In the genomic region with DNA sequence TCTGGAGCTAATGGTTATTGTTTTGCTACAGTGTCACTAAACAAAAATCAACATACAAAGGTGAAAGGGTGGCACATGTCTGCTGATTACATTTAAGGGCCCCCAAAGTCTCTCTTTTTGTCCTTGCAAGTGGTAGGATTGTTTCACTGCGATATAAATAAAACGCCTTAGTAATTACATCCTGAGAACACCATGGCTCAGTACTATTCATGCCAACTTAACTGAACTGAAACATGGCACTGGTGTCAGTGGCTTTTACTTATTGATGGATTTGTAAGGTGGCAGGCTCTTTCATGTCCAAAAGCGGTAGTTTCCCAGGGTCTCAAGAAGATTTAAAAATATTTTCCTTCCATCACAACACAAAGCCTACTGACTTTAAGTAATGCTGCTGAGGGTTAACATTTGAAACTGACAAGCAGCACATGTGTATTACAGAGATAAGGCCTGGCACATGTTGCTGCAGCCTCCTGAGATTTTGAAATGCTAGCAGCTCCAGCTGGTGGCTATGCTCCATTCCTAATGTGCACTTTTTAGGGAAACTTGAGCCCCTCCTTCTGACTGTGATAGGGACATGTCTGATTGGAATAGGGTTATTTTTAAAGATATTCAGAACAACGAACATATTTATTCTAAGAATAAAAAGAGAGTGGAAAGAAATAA, we compare ENCODE assay signal across 19 cellular contexts.
DNase-seq lines count a peak whose midpoint lies in the region; ATAC-seq and TF ChIP-seq lines count a peak whose summit lies in the region.
"Had no signal": no experiment of that assay in that cellular context is flagged by ENCODE, and none has a peak within 500 bp of the region (broad histone marks: within the 10 kb centered on the region; RNA-seq: fewer than 3 reads in every experiment).

No MANE protein-coding gene starts in this region.

- 67% methylated on average over 4 of the region's 4 CpGs for WGBS in hepatocyte (ENCODE audit: low lambda C conversion rate, missing lambda C conversion rate)
- WGBS in testis, 2 donors: 50 to 51% methylated on average over 4 of the region's 4 CpGs

- no peak overlapping the region for H3K4me2 ChIP-seq in hepatocyte

- H3K9me2 ChIP-seq in hepatocyte (replicated peaks; ENCODE audit: insufficient read depth): no peaks in the 10 kb centered on the region

- no peak for ATAC-seq in GM21786 (IDR thresholded peaks at IDR 0.05; ENCODE audit: unreplicated experiment)
- ATAC-seq in stimulated activated effector memory CD8-positive, alpha-beta T cell treated with anti-CD3 and anti-CD28 coated beads, Interleukin-12 subunit alpha, Interleukin-12 subunit beta, amount 100 ng/mL, for 72 hours: no peak
- ATAC-seq: activated CD8-positive, alpha-beta memory T cell treated with anti-CD3 and anti-CD28 coated beads, Interleukin-2, amount 10 ng/mL, durations not matched to agents 7 days and 5 days; activated naive CD4-positive, alpha-beta T cell treated with anti-CD3 and anti-CD28 coated beads, Interleukin-2, amount 50 U/mL, for 72 hours had no signal

- H3K4me1 ChIP-seq in hepatocyte (ENCODE audit: insufficient read depth) (no peaks in the 10 kb centered on the region), testis (no peaks in the 10 kb centered on the region)
- H3K4me1 ChIP-seq: esophagus muscularis mucosa had no signal

- peak overlapping the region in 4 of 5 experiments; percentile 15 to 77 (median 35) for H3K27ac Mint-ChIP-seq in brain
- H3K27ac Mint-ChIP-seq in stimulated activated effector memory CD8-positive, alpha-beta T cell treated with anti-CD3 and anti-CD28 coated beads, Interleukin-12 subunit alpha, Interleukin-12 subunit beta, amount 100 ng/mL, for 72 hours: no peak overlapping the region
- H3K27ac Mint-ChIP-seq: activated CD8-positive, alpha-beta memory T cell treated with anti-CD3 and anti-CD28 coated beads, Interleukin-2, amount 10 ng/mL, durations not matched to agents 7 days and 5 days; activated naive CD4-positive, alpha-beta T cell treated with anti-CD3 and anti-CD28 coated beads, Interleukin-2, amount 50 U/mL, for 72 hours; immature natural killer cell; nephron progenitor cell had no signal

- TF ChIP-seq CTCF in brain (conservative IDR thresholded peaks at IDR 0.05) (peak in 1 of 2 experiments; percentile 42), hepatocyte (IDR thresholded peaks at IDR 0.05; ENCODE audit: poor library complexity) (peak; percentile 45), testis (IDR thresholded peaks at IDR 0.05) (no peak)

- H3K9me3 ChIP-seq in hepatocyte (ENCODE audit: low read depth) (no peaks in the 10 kb centered on the region), testis (no peaks in the 10 kb centered on the region)

- H3K36me3 Mint-ChIP-seq in brain: peaks cover 16% of the 10 kb centered on the region
- no peaks in the 10 kb centered on the region for H3K36me3 Mint-ChIP-seq in stimulated activated effector memory CD8-positive, alpha-beta T cell treated with anti-CD3 and anti-CD28 coated beads, Interleukin-12 subunit alpha, Interleukin-12 subunit beta, amount 100 ng/mL, for 72 hours
- H3K36me3 Mint-ChIP-seq: activated naive CD4-positive, alpha-beta T cell treated with anti-CD3 and anti-CD28 coated beads, Interleukin-2, amount 50 U/mL, for 72 hours had no signal

- no peaks in the 10 kb centered on the region for H3K27me3 ChIP-seq in hepatocyte
- no peaks in the 10 kb centered on the region for H3K27me3 ChIP-seq in testis
- H3K27me3 ChIP-seq: esophagus muscularis mucosa had no signal

- intact Hi-C loops in testis (cut with DNase I; ENCODE audit: low total_unique reads): no loop called here

- no peaks in the 10 kb centered on the region for H3K79me2 ChIP-seq in hepatocyte

- H3K4me3 ChIP-seq in hepatocyte: no peak overlapping the region
- H3K4me3 ChIP-seq in testis: no peak overlapping the region
- H3K4me3 ChIP-seq: esophagus muscularis mucosa, skin epidermis had no signal

- peaks cover 4 to 10% (median 9%) of the 10 kb centered on the region in 5 experiments for H3K9me3 Mint-ChIP-seq in brain
- H3K9me3 Mint-ChIP-seq in stimulated activated effector memory CD8-positive, alpha-beta T cell treated with anti-CD3 and anti-CD28 coated beads, Interleukin-12 subunit alpha, Interleukin-12 subunit beta, amount 100 ng/mL, for 72 hours: no peaks in the 10 kb centered on the region
- H3K9me3 Mint-ChIP-seq: activated naive CD4-positive, alpha-beta T cell treated with anti-CD3 and anti-CD28 coated beads, Interleukin-2, amount 50 U/mL, for 72 hours had no signal

- no peak overlapping the region for H3K4me3 Mint-ChIP-seq in brain
- no peak overlapping the region for H3K4me3 Mint-ChIP-seq in stimulated activated effector memory CD8-positive, alpha-beta T cell treated with anti-CD3 and anti-CD28 coated beads, Interleukin-12 subunit alpha, Interleukin-12 subunit beta, amount 100 ng/mL, for 72 hours
- H3K4me3 Mint-ChIP-seq: activated CD8-positive, alpha-beta memory T cell treated with anti-CD3 and anti-CD28 coated beads, Interleukin-2, amount 10 ng/mL, durations not matched to agents 7 days and 5 days; immature natural killer cell; nephron progenitor cell had no signal

- H4K20me1 ChIP-seq in hepatocyte (ENCODE audit: insufficient read depth, poor library complexity, severe bottlenecking): no peaks in the 10 kb centered on the region

- H2AFZ ChIP-seq in hepatocyte: no peak overlapping the region

- H3K36me3 ChIP-seq in hepatocyte (replicated peaks; ENCODE audit: insufficient read depth, low read depth) (no peaks in the 10 kb centered on the region), testis (ENCODE audit: low read depth, missing control alignments) (no peaks in the 10 kb centered on the region)
- H3K36me3 ChIP-seq: esophagus muscularis mucosa, WERI-Rb-1 had no signal

- peak; percentile 30 for DNase-seq in NCI-H2107 treated with DMSO at 0.1 percent for 48 hours (lab: John Stamatoyannopoulos, UW; ENCODE audit: unreplicated experiment)
- DNase-seq in NCI-H2107 (lab: John Stamatoyannopoulos, UW): no peak
- DNase-seq in hepatocyte (ENCODE audit: low spot score): peak; percentile 25
- peak; percentile 50 for DNase-seq in testis
- no peak for DNase-seq in GDM1 (lab: John Stamatoyannopoulos, UW)
- no peak for DNase-seq in stimulated activated effector memory CD8-positive, alpha-beta T cell treated with anti-CD3 and anti-CD28 coated beads, Interleukin-12 subunit alpha, Interleukin-12 subunit beta, amount 100 ng/mL, for 72 hours (ENCODE audit: low spot score in 2 of 2)
- DNase-seq: activated CD8-positive, alpha-beta memory T cell treated with anti-CD3 and anti-CD28 coated beads, Interleukin-2, amount 10 ng/mL, durations not matched to agents 7 days and 5 days; COR-L47; immature natural killer cell; NCI-H510A treated with DMSO at 0.1 percent for 48 hours; nephron progenitor cell; SHP77; WERI-Rb-1 had no signal

- peaks cover 21% of the 10 kb centered on the region for H3K4me1 Mint-ChIP-seq in brain
- no peaks in the 10 kb centered on the region for H3K4me1 Mint-ChIP-seq in stimulated activated effector memory CD8-positive, alpha-beta T cell treated with anti-CD3 and anti-CD28 coated beads, Interleukin-12 subunit alpha, Interleukin-12 subunit beta, amount 100 ng/mL, for 72 hours

- no peaks in the 10 kb centered on the region for H3K27me3 Mint-ChIP-seq in brain
- H3K27me3 Mint-ChIP-seq: activated CD8-positive, alpha-beta memory T cell treated with anti-CD3 and anti-CD28 coated beads, Interleukin-2, amount 10 ng/mL, durations not matched to agents 7 days and 5 days had no signal

- no peak overlapping the region for H3K27ac ChIP-seq in hepatocyte
- H3K27ac ChIP-seq in testis: no peak overlapping the region
- H3K27ac ChIP-seq: 22Rv1, esophagus muscularis mucosa, skin epidermis, WERI-Rb-1 had no signal

- TF ChIP-seq POLR2A in testis (IDR thresholded peaks at IDR 0.05): no peak

Comparison
In these comparisons a context has a peak if more than half of its experiments do, and no peak if none do; other contexts are left out.
1. DNase-seq: peak in NCI-H2107 treated with DMSO at 0.1 percent for 48 hours (single experiment), hepatocyte (single experiment) and testis (single experiment); none in NCI-H2107 (single experiment), GDM1 (single experiment) and stimulated activated effector memory CD8-positive, alpha-beta T cell treated with anti-CD3 and anti-CD28 coated beads, Interleukin-12 subunit alpha, Interleukin-12 subunit beta, amount 100 ng/mL, for 72 hours (0 of 2).